In the genomic region with DNA sequence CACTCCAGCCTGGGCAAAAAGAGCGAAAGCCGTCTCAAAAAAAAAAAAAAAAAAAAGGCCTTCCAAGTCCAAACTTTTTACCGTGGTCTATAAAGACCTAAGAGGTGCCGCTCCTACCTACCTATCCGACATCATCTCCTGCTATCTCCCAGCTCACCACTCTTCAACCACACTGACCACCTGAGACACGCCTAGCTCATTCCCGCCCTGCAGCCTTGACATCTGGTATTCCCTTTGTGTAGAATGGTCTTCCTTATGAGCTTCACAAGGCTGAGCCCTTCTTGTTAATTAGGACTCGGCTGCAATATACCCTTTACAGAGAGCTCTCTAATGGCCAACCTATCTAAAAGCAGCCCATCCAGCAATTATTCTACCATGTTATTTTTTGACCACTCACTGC, we compare ENCODE assay signal across 1 cellular context.
TF ChIP-seq lines count a peak whose summit lies in the region.

No MANE protein-coding gene starts in this region.

TF ChIP-seq in IMR-90, 13 proteins besides CTCF, POLR2A, EP300 and RAD21 (continued from another document):
- TF ChIP-seq BHLHE40 (IDR thresholded peaks at IDR 0.05; ENCODE audit: low read depth, low read length), result no peak
- no peak for TF ChIP-seq RFX5 (IDR thresholded peaks at IDR 0.05; ENCODE audit: low read depth, low read length)
- no peak for TF ChIP-seq SMC3 (IDR thresholded peaks at IDR 0.05; ENCODE audit: low read depth, low read length)
- TF ChIP-seq FOS (IDR thresholded peaks at IDR 0.05; ENCODE audit: low read depth, low read length), result no peak
- TF ChIP-seq CHD1 (IDR thresholded peaks at IDR 0.05; ENCODE audit: low read depth, low read length), result no peak
- TF ChIP-seq MAFK (IDR thresholded peaks at IDR 0.05; ENCODE audit: low read depth, low read length), result no peak
